In genomic region chr7:14156436-14156835, GRCh38 we compare ENCODE assay signal across 35 cellular contexts.
"Had no signal": no experiment of that assay in that cellular context is flagged by ENCODE, and none has a peak within 500 bp of the region (broad histone marks: within the 10 kb centered on the region; RNA-seq: fewer than 3 reads in every experiment).

No MANE protein-coding gene starts in this region.

- DNase-seq: Karpas-422, Kasumi-1, MG63, MM.1S, MV-4-11, NCI-H1048, NCI-H1092, NCI-H1092 treated with DMSO at 0.1 percent for 48 hours, NCI-H1105, NCI-H1105 treated with DMSO at 0.1 percent for 48 hours, NCI-H1417, NCI-H1417 treated with DMSO at 0.1 percent for 48 hours, NCI-H1436, NCI-H1436 treated with DMSO at 0.1 percent for 48 hours, NCI-H146, NCI-H1694, NCI-H1694 treated with DMSO at 0.1 percent for 48 hours, NCI-H187, NCI-H187 treated with DMSO at 0.1 percent for 48 hours, NCI-H1930, NCI-H2029, NCI-H2029 treated with DMSO at 0.1 percent for 48 hours, NCI-H2081, NCI-H2081 treated with DMSO at 0.1 percent for 48 hours, NCI-H2107, NCI-H2171, NCI-H2171 treated with DMSO at 0.1 percent for 48 hours, NCI-H2227 treated with DMSO at 0.1 percent for 48 hours, NCI-H226, NCI-H345, NCI-H446, NCI-H446 treated with DMSO at 0.1 percent for 48 hours, NCI-H510A, NCI-H510A treated with DMSO at 0.1 percent for 48 hours had no signal

- H3K27ac ChIP-seq: KMS-11 had no signal
